ENCODE assay signal across 17 cellular contexts in genomic region chr5:40518511-40518917, GRCh38.
A peak's percentile ranks its signal among the peaks of the same experiment; 100 is the strongest.
DNase-seq lines count a peak whose midpoint lies in the region; ATAC-seq and TF ChIP-seq lines count a peak whose summit lies in the region.
"Had no signal": no experiment of that assay in that cellular context is flagged by ENCODE, and none has a peak within 500 bp of the region (broad histone marks: within the 10 kb centered on the region; RNA-seq: fewer than 3 reads in every experiment).

No MANE protein-coding gene starts in this region.

- intact Hi-C loops in activated CD4-positive, alpha-beta T cell treated with anti-CD3 and anti-CD28 coated beads, Interleukin-2, amount 10 ng/mL, durations not matched to agents 24 days and 14 days (cut with micrococcal nuclease): no loop called here
- intact Hi-C loops in mucosa of descending colon (cut with DNase I, micrococcal nuclease): no loop called here

- peak overlapping the region; percentile 7 for H3K27ac Mint-ChIP-seq in activated CD4-positive, alpha-beta T cell treated with anti-CD3 and anti-CD28 coated beads, Interleukin-2, amount 10 ng/mL, durations not matched to agents 24 days and 14 days
- H3K27ac Mint-ChIP-seq in HFFc6: peak overlapping the region; percentile 20
- no peak overlapping the region for H3K27ac Mint-ChIP-seq in activated T-helper 17 cell treated with anti-CD3 and anti-CD28 coated beads, Interleukin-2, amount 50 U/mL, for 72 hours
- H3K27ac Mint-ChIP-seq: activated B cell treated with CpG ODN at 0.5 μM for 24 hours, IgD-negative memory B cell had no signal

- no peaks in the 10 kb centered on the region for H3K4me1 ChIP-seq in mucosa of descending colon (ENCODE audit: low read depth)

- no peaks in the 10 kb centered on the region for H3K27me3 Mint-ChIP-seq in activated CD4-positive, alpha-beta T cell treated with anti-CD3 and anti-CD28 coated beads, Interleukin-2, amount 10 ng/mL, durations not matched to agents 24 days and 14 days
- peaks cover 4% of the 10 kb centered on the region for H3K27me3 Mint-ChIP-seq in HFFc6 (ENCODE audit: insufficient read depth)
- no peaks in the 10 kb centered on the region for H3K27me3 Mint-ChIP-seq in activated T-helper 17 cell treated with anti-CD3 and anti-CD28 coated beads, Interleukin-2, amount 50 U/mL, for 72 hours
- H3K27me3 Mint-ChIP-seq: activated B cell treated with CpG ODN at 0.5 μM for 24 hours, IgD-negative memory B cell had no signal

- peaks cover 4% of the 10 kb centered on the region for H3K36me3 Mint-ChIP-seq in activated CD4-positive, alpha-beta T cell treated with anti-CD3 and anti-CD28 coated beads, Interleukin-2, amount 10 ng/mL, durations not matched to agents 24 days and 14 days (ENCODE audit: low read depth)
- no peaks in the 10 kb centered on the region; the same call in 1 of the 2 replicates for H3K36me3 Mint-ChIP-seq in HFFc6 (ENCODE audit: low read depth)
- no peaks in the 10 kb centered on the region for H3K36me3 Mint-ChIP-seq in activated T-helper 17 cell treated with anti-CD3 and anti-CD28 coated beads, Interleukin-2, amount 50 U/mL, for 72 hours (ENCODE audit: low read depth)
- H3K36me3 Mint-ChIP-seq: IgD-negative memory B cell had no signal

- H3K4me3 ChIP-seq in mucosa of descending colon: no peak overlapping the region
- H3K4me3 ChIP-seq: dorsolateral prefrontal cortex, GM12878, skin epidermis, upper lobe of right lung had no signal

- H3K4me3 Mint-ChIP-seq in activated CD4-positive, alpha-beta T cell treated with anti-CD3 and anti-CD28 coated beads, Interleukin-2, amount 10 ng/mL, durations not matched to agents 24 days and 14 days: no peak overlapping the region
- no peak overlapping the region for H3K4me3 Mint-ChIP-seq in HFFc6
- H3K4me3 Mint-ChIP-seq in activated T-helper 17 cell treated with anti-CD3 and anti-CD28 coated beads, Interleukin-2, amount 50 U/mL, for 72 hours: no peak overlapping the region
- H3K4me3 Mint-ChIP-seq: activated B cell treated with CpG ODN at 0.5 μM for 24 hours, IgD-negative memory B cell had no signal

- H3K9me3 ChIP-seq in mucosa of descending colon: no peaks in the 10 kb centered on the region
- H3K9me3 ChIP-seq: upper lobe of right lung had no signal

- ATAC-seq in activated T-helper 17 cell treated with anti-CD3 and anti-CD28 coated beads, Interleukin-2, amount 50 U/mL, for 72 hours (replicated peaks): peak; percentile 99
- ATAC-seq in mucosa of descending colon: peak; percentile 68
- ATAC-seq in GM21723 (IDR thresholded peaks at IDR 0.05; ENCODE audit: unreplicated experiment): no peak
- no peak for ATAC-seq in GM18870 (IDR thresholded peaks at IDR 0.05; ENCODE audit: unreplicated experiment)
- ATAC-seq: GM12878, SK-N-SH treated with all-trans-retinoic acid at 6 μM for 48 hours, upper lobe of right lung had no signal

- H3K4me1 Mint-ChIP-seq in activated CD4-positive, alpha-beta T cell treated with anti-CD3 and anti-CD28 coated beads, Interleukin-2, amount 10 ng/mL, durations not matched to agents 24 days and 14 days: peaks cover 33% of the 10 kb centered on the region
- H3K4me1 Mint-ChIP-seq in HFFc6 (ENCODE audit: low read depth): peaks cover 37% of the 10 kb centered on the region
- peaks cover 15% of the 10 kb centered on the region for H3K4me1 Mint-ChIP-seq in activated T-helper 17 cell treated with anti-CD3 and anti-CD28 coated beads, Interleukin-2, amount 50 U/mL, for 72 hours

- H3K36me3 ChIP-seq in mucosa of descending colon (ENCODE audit: low read depth): no peaks in the 10 kb centered on the region
- H3K36me3 ChIP-seq: upper lobe of right lung had no signal

- TF ChIP-seq CTCF in HFFc6 (IDR thresholded peaks at IDR 0.05) (no peak), mucosa of descending colon (IDR thresholded peaks at IDR 0.05) (no peak)

- H3K9me3 Mint-ChIP-seq in activated CD4-positive, alpha-beta T cell treated with anti-CD3 and anti-CD28 coated beads, Interleukin-2, amount 10 ng/mL, durations not matched to agents 24 days and 14 days: peaks cover 36% of the 10 kb centered on the region
- no peaks in the 10 kb centered on the region for H3K9me3 Mint-ChIP-seq in HFFc6
- H3K9me3 Mint-ChIP-seq in activated T-helper 17 cell treated with anti-CD3 and anti-CD28 coated beads, Interleukin-2, amount 50 U/mL, for 72 hours: peaks cover 4% of the 10 kb centered on the region
- H3K9me3 Mint-ChIP-seq: activated B cell treated with CpG ODN at 0.5 μM for 24 hours, IgD-negative memory B cell had no signal

- DNase-seq in activated CD4-positive, alpha-beta T cell treated with anti-CD3 and anti-CD28 coated beads, Interleukin-2, amount 10 ng/mL, durations not matched to agents 24 days and 14 days: no peak
- no peak for DNase-seq in activated CD4-positive, alpha-beta T cell treated with anti-CD3 and anti-CD28 coated beads for 1 hour
- DNase-seq in HFFc6 (peak; percentile 78), mucosa of descending colon (peak in 1 of 3 donors; percentile 30), activated gamma-delta T cell (lab: John Stamatoyannopoulos, UW) (no peak)
- DNase-seq: activated B cell treated with CpG ODN at 0.5 μM for 24 hours, dorsolateral prefrontal cortex, NCI-H1694, NCI-H82, upper lobe of right lung had no signal

Comparison
In these comparisons a context has a peak if more than half of its experiments do, and no peak if none do; other contexts are left out.
1. ATAC-seq: peak in activated T-helper 17 cell treated with anti-CD3 and anti-CD28 coated beads, Interleukin-2, amount 50 U/mL, for 72 hours (single experiment) and mucosa of descending colon (single experiment); none in GM21723 (single experiment) and GM18870 (single experiment).